17 cellular contexts compared by ENCODE assay signal in the genomic region with DNA sequence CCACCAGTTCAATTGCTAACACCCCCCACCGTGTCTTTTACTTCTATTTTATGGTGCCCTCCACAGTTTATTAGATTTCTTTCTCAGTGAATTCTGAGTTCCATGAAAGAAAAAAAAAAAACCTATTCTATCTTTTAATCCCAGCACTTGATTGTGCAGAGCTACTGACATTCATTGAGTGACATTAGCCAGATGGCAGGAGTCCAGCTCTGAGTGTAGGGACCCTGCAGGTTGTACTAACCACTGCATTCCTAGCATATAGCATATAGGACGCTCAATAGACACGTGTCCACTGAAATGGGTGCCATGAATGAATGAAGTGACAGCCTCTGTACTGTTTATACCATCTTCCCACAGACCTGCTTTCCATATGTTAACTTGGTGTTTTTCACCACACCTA.
DNase-seq lines count a peak whose midpoint lies in the region; ATAC-seq and TF ChIP-seq lines count a peak whose summit lies in the region.
"Had no signal": no experiment of that assay in that cellular context is flagged by ENCODE, and none has a peak within 500 bp of the region (broad histone marks: within the 10 kb centered on the region; RNA-seq: fewer than 3 reads in every experiment).

No MANE protein-coding gene starts in this region.

- POLR2A ChIA-PET in A673 (lab: Charles Lee; ENCODE audit: low non-redundant PET), result no interaction called here

- peaks cover 20% of the 10 kb centered on the region for H3K27me3 ChIP-seq in A673 (replicated peaks; ENCODE audit: insufficient read depth, low read depth, low read length, poor library complexity)
- H3K27me3 ChIP-seq in HAP-1 (ENCODE audit: low read depth), result no peaks in the 10 kb centered on the region; the same call in 1 of the 2 replicates
- peaks cover 2% of the 10 kb centered on the region for H3K27me3 ChIP-seq in WERI-Rb-1 (ENCODE audit: insufficient read depth, low read depth, severe bottlenecking)
- H3K27me3 ChIP-seq: BLaER1 had no signal

- H3K27ac ChIP-seq in A673 (ENCODE audit: low read depth, low read length, poor library complexity, severe bottlenecking) (no peak overlapping the region), WERI-Rb-1 (no peak overlapping the region)
- H3K27ac ChIP-seq: BLaER1, C4-2B, GM23248 had no signal

- TF ChIP-seq CTCF in A673 (conservative IDR thresholded peaks at IDR 0.05; ENCODE audit: low read depth, low read length) (no peak), WERI-Rb-1 (IDR thresholded peaks at IDR 0.05; ENCODE audit: low read depth, low read length) (0 out of 2 replicates have a peak, but pooled peaks have one; percentile 19)

- no peaks in the 10 kb centered on the region for H3K9me3 ChIP-seq in A673 (ENCODE audit: low read depth, low read length, poor library complexity, severe bottlenecking)
- no peaks in the 10 kb centered on the region for H3K9me3 ChIP-seq in HAP-1
- no peaks in the 10 kb centered on the region for H3K9me3 ChIP-seq in WERI-Rb-1 (ENCODE audit: severe bottlenecking)
- H3K9me3 ChIP-seq: BLaER1, Caco-2 had no signal

- intact Hi-C loops in A673 (cut with micrococcal nuclease; ENCODE audit: unreplicated experiment), result no loop called here
- intact Hi-C loops in Right ventricle myocardium superior (cut with DNase I), result no loop called here

- BruUV-seq in A673 (replicated peaks; lab: Mats Ljungman, UMichigan), result no TSS peak

- H3K4me3 ChIP-seq in A673 (ENCODE audit: low read depth, low read length, poor library complexity, severe bottlenecking) (no peak overlapping the region), HAP-1 (no peak overlapping the region), WERI-Rb-1 (ENCODE audit: low read depth, low read length) (no peak overlapping the region)
- H3K4me3 ChIP-seq: BLaER1, GM23248 had no signal

- in situ Hi-C loops in HAP-1 (cut with MboI; ENCODE audit: low sequenced_read_pairs), result no loop called here

- H3K36me3 ChIP-seq in A673 (ENCODE audit: insufficient read depth, low read length, poor library complexity, severe bottlenecking) (no peaks in the 10 kb centered on the region), HAP-1 (replicated peaks) (no peaks in the 10 kb centered on the region), WERI-Rb-1 (no peaks in the 10 kb centered on the region)
- H3K36me3 ChIP-seq: BLaER1 had no signal

- DNase-seq in A673 (ENCODE audit: low spot score), result peak; percentile 24
- DNase-seq in HAP-1 (ENCODE audit: low spot score in 2 of 2), result peak; percentile 4 to 28
- peak; percentile 95 for DNase-seq in NCI-H82 (lab: John Stamatoyannopoulos, UW)
- peak; percentile 46 for DNase-seq in WERI-Rb-1
- no peak for DNase-seq in Right ventricle myocardium superior
- DNase-seq: Caco-2; CD4-positive, CD25-positive, alpha-beta regulatory T cell; CD8-positive, alpha-beta T cell; DMS153; DND-41; GM23248; H7 had no signal

- CTCF ChIA-PET in A673 (lab: Charles Lee), result no interaction called here

- H3K4me1 ChIP-seq in A673 (ENCODE audit: insufficient read depth, low read length, poor library complexity, severe bottlenecking), result no peaks in the 10 kb centered on the region
- H3K4me1 ChIP-seq in HAP-1, result no peaks in the 10 kb centered on the region
- H3K4me1 ChIP-seq: BLaER1, Caco-2 had no signal

- ATAC-seq in HG03520 (IDR thresholded peaks at IDR 0.05; ENCODE audit: unreplicated experiment) (no peak), SK-N-SH treated with all-trans-retinoic acid at 6 μM for 48 hours (no peak), Right ventricle myocardium superior (ENCODE audit: poor library complexity) (no peak)
- ATAC-seq: CD8-positive, alpha-beta T cell; HCT116 had no signal

TF ChIP-seq in SK-N-SH treated with all-trans-retinoic acid at 6 μM for 48 hours, 23 proteins besides CTCF, POLR2A, EP300 and RAD21:
- TF ChIP-seq CREB5 (CRISPR knock-in tag; IDR thresholded peaks at IDR 0.05; ENCODE audit: low read depth) (no peak), CSRNP3 (CRISPR knock-in tag; IDR thresholded peaks at IDR 0.05) (no peak), TCF4 (CRISPR knock-in tag; IDR thresholded peaks at IDR 0.05; ENCODE audit: borderline replicate concordance) (no peak), TOX (CRISPR knock-in tag; IDR thresholded peaks at IDR 0.05; ENCODE audit: borderline replicate concordance) (no peak), ZNF565 (CRISPR knock-in tag; conservative IDR thresholded peaks at IDR 0.05; ENCODE audit: low read depth) (no peak), ZNF8 (CRISPR knock-in tag; IDR thresholded peaks at IDR 0.05) (no peak), SNAI2 (CRISPR knock-in tag; IDR thresholded peaks at IDR 0.05) (no peak), BACH2 (CRISPR knock-in tag; IDR thresholded peaks at IDR 0.05; ENCODE audit: borderline replicate concordance) (no peak), ZC3H10 (CRISPR knock-in tag; IDR thresholded peaks at IDR 0.05) (no peak), PPARA (CRISPR knock-in tag; IDR thresholded peaks at IDR 0.05; ENCODE audit: borderline replicate concordance) (no peak), ESRRG (CRISPR knock-in tag; IDR thresholded peaks at IDR 0.05) (no peak), GLIS3 (CRISPR knock-in tag; IDR thresholded peaks at IDR 0.05) (no peak), ARNTL (CRISPR knock-in tag; IDR thresholded peaks at IDR 0.05; ENCODE audit: borderline replicate concordance, low read depth) (no peak), ISL1 (CRISPR knock-in tag; IDR thresholded peaks at IDR 0.05) (no peak), ZFP3 (CRISPR knock-in tag; IDR thresholded peaks at IDR 0.05) (no peak)
- TF ChIP-seq, protein P1, sequence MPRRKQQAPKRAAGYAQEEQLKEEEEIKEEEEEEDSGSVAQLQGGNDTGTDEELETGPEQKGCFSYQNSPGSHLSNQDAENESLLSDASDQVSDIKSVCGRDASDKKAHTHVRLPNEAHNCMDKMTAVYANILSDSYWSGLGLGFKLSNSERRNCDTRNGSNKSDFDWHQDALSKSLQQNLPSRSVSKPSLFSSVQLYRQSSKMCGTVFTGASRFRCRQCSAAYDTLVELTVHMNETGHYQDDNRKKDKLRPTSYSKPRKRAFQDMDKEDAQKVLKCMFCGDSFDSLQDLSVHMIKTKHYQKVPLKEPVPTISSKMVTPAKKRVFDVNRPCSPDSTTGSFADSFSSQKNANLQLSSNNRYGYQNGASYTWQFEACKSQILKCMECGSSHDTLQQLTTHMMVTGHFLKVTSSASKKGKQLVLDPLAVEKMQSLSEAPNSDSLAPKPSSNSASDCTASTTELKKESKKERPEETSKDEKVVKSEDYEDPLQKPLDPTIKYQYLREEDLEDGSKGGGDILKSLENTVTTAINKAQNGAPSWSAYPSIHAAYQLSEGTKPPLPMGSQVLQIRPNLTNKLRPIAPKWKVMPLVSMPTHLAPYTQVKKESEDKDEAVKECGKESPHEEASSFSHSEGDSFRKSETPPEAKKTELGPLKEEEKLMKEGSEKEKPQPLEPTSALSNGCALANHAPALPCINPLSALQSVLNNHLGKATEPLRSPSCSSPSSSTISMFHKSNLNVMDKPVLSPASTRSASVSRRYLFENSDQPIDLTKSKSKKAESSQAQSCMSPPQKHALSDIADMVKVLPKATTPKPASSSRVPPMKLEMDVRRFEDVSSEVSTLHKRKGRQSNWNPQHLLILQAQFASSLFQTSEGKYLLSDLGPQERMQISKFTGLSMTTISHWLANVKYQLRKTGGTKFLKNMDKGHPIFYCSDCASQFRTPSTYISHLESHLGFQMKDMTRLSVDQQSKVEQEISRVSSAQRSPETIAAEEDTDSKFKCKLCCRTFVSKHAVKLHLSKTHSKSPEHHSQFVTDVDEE (CRISPR knock-in tag; IDR thresholded peaks at IDR 0.05), result no peak
